In genomic region chr15:33994005-33994615, GRCh38 we compare ENCODE assay signal across 9 cellular contexts. TPM values are rescaled to one million over a fixed set of nuclear protein-coding genes. Genes with fewer than 3 reads are reported as not detected.
DNase-seq lines count a peak whose midpoint lies in the region; ATAC-seq, FAIRE-seq and TF ChIP-seq lines count a peak whose summit lies in the region.
"Had no signal": no experiment of that assay in that cellular context is flagged by ENCODE, and none has a peak within 500 bp of the region (broad histone marks: within the 10 kb centered on the region; RNA-seq: fewer than 3 reads in every experiment).

No MANE protein-coding gene starts in this region.

- H3K4me1 Mint-ChIP-seq in activated naive CD4-positive, alpha-beta T cell treated with anti-CD3 and anti-CD28 coated beads for 36 hours (ENCODE audit: low read depth): no peaks in the 10 kb centered on the region
- no peaks in the 10 kb centered on the region for H3K4me1 Mint-ChIP-seq in activated naive CD4-positive, alpha-beta T cell treated with anti-CD3 and anti-CD28 coated beads, Interleukin-2, amount 10 ng/mL, durations not matched to agents 7 days and 5 days

- H3K4me3 Mint-ChIP-seq in activated naive CD4-positive, alpha-beta T cell treated with anti-CD3 and anti-CD28 coated beads for 36 hours: no peak overlapping the region
- H3K4me3 Mint-ChIP-seq in activated naive CD4-positive, alpha-beta T cell treated with anti-CD3 and anti-CD28 coated beads, Interleukin-2, amount 10 ng/mL, durations not matched to agents 7 days and 5 days: no peak overlapping the region

- H3K27me3 ChIP-seq in brain microvascular endothelial cell (replicated peaks) (no peaks in the 10 kb centered on the region), small intestine (ENCODE audit: control insufficient read depth in 2 of 2, insufficient read depth in 2 of 2, low read length in 2 of 2) (no peaks in the 10 kb centered on the region), body of pancreas (no peaks in the 10 kb centered on the region), right cardiac atrium (ENCODE audit: control insufficient read depth, insufficient read depth) (no peaks in the 10 kb centered on the region), tibial artery (no peaks in the 10 kb centered on the region)

- no peak overlapping the region for H3K27ac ChIP-seq in brain microvascular endothelial cell
- H3K27ac ChIP-seq in small intestine (ENCODE audit: low read depth in 1 of 2, low read length in 1 of 2): no peak overlapping the region
- no peak overlapping the region for H3K27ac ChIP-seq in body of pancreas
- no peak overlapping the region for H3K27ac ChIP-seq in right cardiac atrium (ENCODE audit: low read length)
- H3K27ac ChIP-seq in tibial artery: no peak overlapping the region
- H3K27ac ChIP-seq: epithelial cell of prostate had no signal

- no peaks in the 10 kb centered on the region for H3K36me3 Mint-ChIP-seq in activated naive CD4-positive, alpha-beta T cell treated with anti-CD3 and anti-CD28 coated beads for 36 hours (ENCODE audit: low read depth)
- H3K36me3 Mint-ChIP-seq in activated naive CD4-positive, alpha-beta T cell treated with anti-CD3 and anti-CD28 coated beads, Interleukin-2, amount 10 ng/mL, durations not matched to agents 7 days and 5 days: no peaks in the 10 kb centered on the region

- CTCF ChIA-PET in activated naive CD4-positive, alpha-beta T cell treated with anti-CD3 and anti-CD28 coated beads for 36 hours (lab: Charles Lee): interaction anchor here (0.6 kb wide), 2 partner anchors 264 to 759 kb away, joined by 3 read pairs; no protein-coding TSS in a partner anchor
- CTCF ChIA-PET in activated naive CD4-positive, alpha-beta T cell treated with anti-CD3 and anti-CD28 coated beads, Interleukin-2, amount 10 ng/mL, durations not matched to agents 7 days and 5 days (lab: Charles Lee): interaction anchor here (1.3 to 1.6 kb wide), 2 partner anchors 10 to 258 kb away, joined by 4 read pairs; no protein-coding TSS in a partner anchor

- peak; percentile 19 for DNase-seq in activated naive CD4-positive, alpha-beta T cell treated with anti-CD3 and anti-CD28 coated beads for 36 hours
- DNase-seq in activated naive CD4-positive, alpha-beta T cell treated with anti-CD3 and anti-CD28 coated beads, Interleukin-2, amount 10 ng/mL, durations not matched to agents 7 days and 5 days: no peak
- DNase-seq in NCI-H226 (peak; percentile 13), brain microvascular endothelial cell (peak; percentile 54), small intestine (peak; percentile 9), body of pancreas (no peak), right cardiac atrium (no peak), tibial artery (no peak)

- ATAC-seq in body of pancreas (no peak), right cardiac atrium (no peak)

- no peaks in the 10 kb centered on the region for H3K4me1 ChIP-seq in small intestine (ENCODE audit: control insufficient read depth in 2 of 2, insufficient read depth in 1 of 2, low read depth in 1 of 2, low read length in 1 of 2)
- no peaks in the 10 kb centered on the region for H3K4me1 ChIP-seq in body of pancreas
- no peaks in the 10 kb centered on the region for H3K4me1 ChIP-seq in right cardiac atrium (ENCODE audit: control insufficient read depth, insufficient read depth, low read length)
- no peaks in the 10 kb centered on the region for H3K4me1 ChIP-seq in tibial artery

- no peaks in the 10 kb centered on the region for H3K9me3 Mint-ChIP-seq in activated naive CD4-positive, alpha-beta T cell treated with anti-CD3 and anti-CD28 coated beads for 36 hours
- no peaks in the 10 kb centered on the region for H3K9me3 Mint-ChIP-seq in activated naive CD4-positive, alpha-beta T cell treated with anti-CD3 and anti-CD28 coated beads, Interleukin-2, amount 10 ng/mL, durations not matched to agents 7 days and 5 days

- TF ChIP-seq POLR2A in body of pancreas (IDR thresholded peaks at IDR 0.05): no peak

- intact Hi-C loops in activated naive CD4-positive, alpha-beta T cell treated with anti-CD3 and anti-CD28 coated beads for 36 hours (cut with micrococcal nuclease): loop anchor here (5.0 kb wide), 1 partner anchor 38 kb away; no protein-coding TSS in a partner anchor
- intact Hi-C loops in body of pancreas (cut with DNase I): no loop called here
- intact Hi-C loops in right cardiac atrium (cut with DNase I): no loop called here
- intact Hi-C loops in tibial artery (cut with DNase I; ENCODE audit: low total_unique reads): no loop called here

- FAIRE-seq in small intestine (lab: Jason Lieb, UNC): no peak

- in situ Hi-C loops in brain microvascular endothelial cell (cut with HindIII; ENCODE audit: low pct_ligation_motif_present, low sequenced_read_pairs): loop anchor here (25.0 kb wide), 1 partner anchor 257 kb away; no protein-coding TSS in a partner anchor

- H3K27me3 Mint-ChIP-seq in activated naive CD4-positive, alpha-beta T cell treated with anti-CD3 and anti-CD28 coated beads for 36 hours (ENCODE audit: low read depth): no peaks in the 10 kb centered on the region
- H3K27me3 Mint-ChIP-seq in activated naive CD4-positive, alpha-beta T cell treated with anti-CD3 and anti-CD28 coated beads, Interleukin-2, amount 10 ng/mL, durations not matched to agents 7 days and 5 days: no peaks in the 10 kb centered on the region

- 84 to 92% (median 91%) methylated on average over 9 of the region's 9 CpGs for whole genome bisulfite sequencing in small intestine, 3 donors
- 88 to 90% methylated on average over 9 of the region's 9 CpGs for WGBS in body of pancreas, 2 donors
- 78% methylated on average over 9 of the region's 9 CpGs for WGBS in right cardiac atrium

- H3K9me3 ChIP-seq in small intestine (ENCODE audit: control insufficient read depth, low read depth): no peaks in the 10 kb centered on the region
- no peaks in the 10 kb centered on the region for H3K9me3 ChIP-seq in body of pancreas
- H3K9me3 ChIP-seq in right cardiac atrium (ENCODE audit: control insufficient read depth, low read length): no peaks in the 10 kb centered on the region
- no peaks in the 10 kb centered on the region for H3K9me3 ChIP-seq in tibial artery

- TF ChIP-seq CTCF in brain microvascular endothelial cell (IDR thresholded peaks at IDR 0.05; ENCODE audit: low read depth, low read length, missing control alignments): peak; percentile 70
- no peak for TF ChIP-seq CTCF in body of pancreas (IDR thresholded peaks at IDR 0.05)
- TF ChIP-seq CTCF in tibial artery (IDR thresholded peaks at IDR 0.05): no peak

- H3K27ac Mint-ChIP-seq in activated naive CD4-positive, alpha-beta T cell treated with anti-CD3 and anti-CD28 coated beads for 36 hours: no peak overlapping the region
- no peak overlapping the region for H3K27ac Mint-ChIP-seq in activated naive CD4-positive, alpha-beta T cell treated with anti-CD3 and anti-CD28 coated beads, Interleukin-2, amount 10 ng/mL, durations not matched to agents 7 days and 5 days

- H3K36me3 ChIP-seq in brain microvascular endothelial cell (replicated peaks) (no peaks in the 10 kb centered on the region), small intestine (ENCODE audit: control insufficient read depth in 2 of 2, insufficient read depth in 2 of 2, low read length in 2 of 2) (no peaks in the 10 kb centered on the region), body of pancreas (replicated peaks in 1 of 2; ENCODE audit: insufficient read depth in 1 of 2, low read depth in 2 of 2) (no peaks in the 10 kb centered on the region), tibial artery (peaks cover 0 to 5% (median 0%) of the 10 kb centered on the region in 3 donors)

- H3K4me3 ChIP-seq in brain microvascular endothelial cell (ENCODE audit: low read depth, low read length) (no peak overlapping the region), small intestine (ENCODE audit: low read depth in 1 of 2, low read length in 2 of 2) (no peak overlapping the region), body of pancreas (no peak overlapping the region), right cardiac atrium (ENCODE audit: low read length) (no peak overlapping the region), tibial artery (no peak overlapping the region)

RNA-seq across cellular contexts. Expression of gene CHRM5, which starts 25.8 kb away (rescaled TPM):
- not detected for total RNA-seq in activated naive CD4-positive, alpha-beta T cell treated with anti-CD3 and anti-CD28 coated beads for 36 hours
- not detected for polyA plus RNA-seq in small intestine
- not detected for total RNA-seq in body of pancreas
- total RNA-seq in right cardiac atrium: not detected
- not detected for polyA plus RNA-seq in right cardiac atrium

RNA-seq across cellular contexts. Expression of gene AVEN, which starts 44.9 kb away (rescaled TPM):
- total RNA-seq in activated naive CD4-positive, alpha-beta T cell treated with anti-CD3 and anti-CD28 coated beads for 36 hours: 10 to 100 TPM; 13.3 to 13.9 TPM
- 10 to 100 TPM; 12.4 to 13.4 (median 13.1) TPM for polyA plus RNA-seq in small intestine
- total RNA-seq in body of pancreas: 10 to 100 TPM; 10.5 to 12.2 TPM
- 10 to 100 TPM; 15.1 to 20.3 (median 16.8) TPM for total RNA-seq in right cardiac atrium
- polyA plus RNA-seq in right cardiac atrium: 20.0 TPM

Comparison
In these comparisons a context has a peak if more than half of its experiments do, and no peak if none do; other contexts are left out.
1. DNase-seq: peak in activated naive CD4-positive, alpha-beta T cell treated with anti-CD3 and anti-CD28 coated beads for 36 hours (single experiment), NCI-H226 (single experiment), brain microvascular endothelial cell (single experiment) and small intestine (single experiment); none in activated naive CD4-positive, alpha-beta T cell treated with anti-CD3 and anti-CD28 coated beads, Interleukin-2, amount 10 ng/mL, durations not matched to agents 7 days and 5 days (single experiment), body of pancreas (0 of 4), right cardiac atrium (0 of 3) and tibial artery (0 of 2).